ENCODE assay signal across 8 cellular contexts in the genomic region with DNA sequence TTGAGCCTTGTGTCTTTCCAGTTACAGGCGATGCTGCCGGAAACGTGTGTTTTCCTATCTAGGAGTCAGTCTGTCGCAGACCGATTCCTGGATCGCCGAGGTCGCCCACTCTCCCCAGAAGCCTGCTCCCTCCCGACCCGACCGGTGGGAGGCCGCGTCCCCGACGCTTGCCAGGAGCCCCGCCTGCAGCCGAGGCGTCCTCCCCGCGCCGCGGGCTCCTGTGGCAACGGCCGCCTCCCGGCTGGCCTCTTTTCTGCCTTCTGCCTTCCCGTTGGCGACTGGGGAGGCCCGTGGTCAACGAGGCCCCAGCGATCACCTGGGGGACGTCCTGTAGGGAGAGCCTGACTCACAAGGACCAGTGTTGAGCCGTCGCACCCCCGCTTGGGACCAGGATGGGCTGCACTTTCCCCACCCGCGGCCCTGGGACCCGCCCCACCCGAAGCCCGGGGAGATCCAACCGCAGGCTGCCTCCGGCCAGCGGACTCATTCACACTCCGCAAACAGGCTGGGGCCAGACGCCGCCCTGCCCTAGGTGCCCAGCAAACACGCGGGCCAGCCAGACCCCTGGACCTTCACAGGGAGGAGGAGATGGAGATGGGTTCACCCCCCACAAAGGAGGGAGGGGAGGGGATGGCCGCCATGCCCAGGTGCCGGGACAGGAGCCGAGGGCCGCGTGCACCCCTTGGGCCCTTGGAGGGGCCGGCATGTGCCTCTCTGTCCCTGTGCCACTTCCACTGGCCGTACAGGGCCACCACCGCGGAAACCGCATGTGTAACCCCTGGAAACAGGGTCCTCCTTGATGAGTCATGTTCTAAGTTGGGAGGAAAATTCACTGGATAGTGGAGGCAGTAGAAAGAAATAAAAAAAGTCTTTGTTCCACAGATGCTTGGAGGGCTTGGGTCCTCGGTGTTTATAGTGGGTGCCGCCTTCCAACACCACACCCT. TPM values are rescaled to one million over a fixed set of nuclear protein-coding genes. Genes with fewer than 3 reads are reported as not detected.
DNase-seq lines count a peak whose midpoint lies in the region; ATAC-seq and TF ChIP-seq lines count a peak whose summit lies in the region.

No MANE protein-coding gene starts in this region.

- WGBS in body of pancreas, 2 donors = 10 to 33% methylated on average over 11 to 57 of the region's 59 CpGs

- intact Hi-C loops in body of pancreas (cut with DNase I) = no loop called here

- no peak for TF ChIP-seq CTCF in body of pancreas (IDR thresholded peaks at IDR 0.05)

- peak overlapping the region; percentile 24 to 42 for H3K4me3 ChIP-seq in body of pancreas
- H3K4me3 ChIP-seq in iPS-18c (ENCODE audit: insufficient read depth, low read depth, low read length) = peak overlapping the region; percentile 66
- peak overlapping the region; percentile 38 for H3K4me3 ChIP-seq in skeletal muscle cell (ENCODE audit: low read depth, low read length)

- no peaks in the 10 kb centered on the region for H3K36me3 ChIP-seq in body of pancreas (replicated peaks in 1 of 2; ENCODE audit: insufficient read depth in 1 of 2, low read depth in 2 of 2)

- H3K27me3 ChIP-seq in body of pancreas = peaks cover 0 to 15% of the 10 kb centered on the region in 2 donors

- DNase-seq in NCI-H1105 (lab: John Stamatoyannopoulos, UW) = peak; percentile 23
- DNase-seq in NCI-H1105 treated with DMSO at 0.1 percent for 48 hours (lab: John Stamatoyannopoulos, UW) = no peak
- peak; percentile 26 for DNase-seq in LoVo (ENCODE audit: low spot score)
- peak; percentile 32 to 40 (median 34) for DNase-seq in body of pancreas
- DNase-seq in skeletal muscle cell (ENCODE audit: low read depth) = no peak
- DNase-seq in AML-193 (lab: John Stamatoyannopoulos, UW) = no peak

- peak in 1 of 3 donors; percentile 9 for TF ChIP-seq POLR2A in body of pancreas (IDR thresholded peaks at IDR 0.05)

- ATAC-seq in body of pancreas (peak; percentile 22), HG02884 (IDR thresholded peaks at IDR 0.05; ENCODE audit: unreplicated experiment) (no peak)

- peak overlapping the region; percentile 39 to 70 (median 56) for H3K27ac ChIP-seq in body of pancreas

- H3K4me1 ChIP-seq in body of pancreas = peaks cover 31% of the 10 kb centered on the region

- H3K9me3 ChIP-seq in body of pancreas (no peaks in the 10 kb centered on the region), iPS-18c (ENCODE audit: control insufficient read depth, insufficient read depth, low read length) (no peaks in the 10 kb centered on the region)

RNA-seq across cellular contexts. Expression of a gene that starts 7.2 kb away (rescaled TPM):
- total RNA-seq in body of pancreas = 100 to 1,000 TPM; 112 to 314 TPM

Comparison
In these comparisons a context has a peak if more than half of its experiments do, and no peak if none do; other contexts are left out.
1. DNase-seq: peak in NCI-H1105 (single experiment), LoVo (single experiment) and body of pancreas (4 of 4); none in NCI-H1105 treated with DMSO at 0.1 percent for 48 hours (single experiment), skeletal muscle cell (single experiment) and AML-193 (0 of 2).
2. Peak in every context shown above with its lines, with median percentiles within 50 percentile points of each other: H3K4me3 ChIP-seq.